14 cellular contexts compared by ENCODE assay signal in genomic region chr6:13423292-13423691, GRCh38.
A peak's percentile ranks its signal among the peaks of the same experiment; 100 is the strongest.
DNase-seq lines count a peak whose midpoint lies in the region; ATAC-seq, FAIRE-seq and TF ChIP-seq lines count a peak whose summit lies in the region.
"Had no signal": no experiment of that assay in that cellular context is flagged by ENCODE, and none has a peak within 500 bp of the region (broad histone marks: within the 10 kb centered on the region; RNA-seq: fewer than 3 reads in every experiment).

No MANE protein-coding gene starts in this region.

- no peaks in the 10 kb centered on the region for H3K27me3 ChIP-seq in HUES64 (ENCODE audit: insufficient read depth, low read length)
- H3K27me3 ChIP-seq in lower lobe of right lung (ENCODE audit: low read depth) = no peaks in the 10 kb centered on the region
- no peaks in the 10 kb centered on the region for H3K27me3 ChIP-seq in stomach

- H3K9ac ChIP-seq in HUES64 (ENCODE audit: low read depth, low read length) = peak overlapping the region; percentile 71; the same call in 1 of the 2 replicates

- no peak for TF ChIP-seq EP300 in stomach (IDR thresholded peaks at IDR 0.05)

- peaks cover 34% of the 10 kb centered on the region for H3K4me1 ChIP-seq in HUES64 (ENCODE audit: insufficient read depth, low read length)
- peaks cover 95% of the 10 kb centered on the region for H3K4me1 ChIP-seq in lower lobe of right lung
- peaks cover 3 to 96% (median 62%) of the 10 kb centered on the region in 4 donors for H3K4me1 ChIP-seq in stomach

- intact Hi-C loops in lower lobe of right lung (cut with DNase I) (no loop called here), stomach (cut with DNase I; ENCODE audit: low total_unique reads) (no loop called here)

- H3K9me3 ChIP-seq in HUES64 (ENCODE audit: insufficient read depth, low read depth, low read length) = no peaks in the 10 kb centered on the region
- H3K9me3 ChIP-seq in lower lobe of right lung = no peaks in the 10 kb centered on the region
- no peaks in the 10 kb centered on the region for H3K9me3 ChIP-seq in stomach

- ATAC-seq in lower lobe of right lung = no peak
- ATAC-seq: activated CD8-positive, alpha-beta T cell treated with anti-CD3 and anti-CD28 coated beads for 36 hours had no signal

- FAIRE-seq in GM12892 (lab: Jason Lieb, UNC) = no peak
- FAIRE-seq: D721Med had no signal

- TF ChIP-seq CTCF in coronary artery (IDR thresholded peaks at IDR 0.05) (no peak), lower lobe of right lung (IDR thresholded peaks at IDR 0.05) (no peak), stomach (IDR thresholded peaks at IDR 0.05) (no peak)

- TF ChIP-seq POLR2A in stomach (IDR thresholded peaks at IDR 0.05) = no peak
- no peak for TF ChIP-seq POLR2A in GM12892 (IDR thresholded peaks at IDR 0.05; ENCODE audit: low read depth, low read length)

- 88% methylated on average over 8 of the region's 8 CpGs for WGBS in HUES64
- WGBS in stomach, 5 donors = 83 to 98% (median 88%) methylated on average over 8 of the region's 8 CpGs

- H3K36me3 ChIP-seq in HUES64 (ENCODE audit: insufficient read depth, low read length) (no peaks in the 10 kb centered on the region), lower lobe of right lung (no peaks in the 10 kb centered on the region), stomach (no peaks in the 10 kb centered on the region)

- H3K4me3 ChIP-seq in HUES64 (ENCODE audit: low read length) (peak overlapping the region; percentile 9; the same call in 1 of the 2 replicates), coronary artery (no peak overlapping the region), lower lobe of right lung (no peak overlapping the region), stomach (no peak overlapping the region)

- DNase-seq in coronary artery (ENCODE audit: low spot score) = peak; percentile 46
- DNase-seq in lower lobe of right lung = no peak
- no peak for DNase-seq in stomach
- DNase-seq in activated naive CD4-positive, alpha-beta T cell treated with anti-CD3 and anti-CD28 coated beads, Interleukin-2, amount 50 U/mL, for 16 hours = no peak
- DNase-seq in T-helper 2 cell = no peak
- no peak for DNase-seq in GM12892 (ENCODE audit: insufficient read length)
- DNase-seq in activated CD8-positive, alpha-beta memory T cell treated with anti-CD3 and anti-CD28 coated beads, Interleukin-2, amount 50 U/mL, for 48 hours = no peak
- DNase-seq: activated CD8-positive, alpha-beta T cell treated with anti-CD3 and anti-CD28 coated beads for 36 hours; amygdala; NCI-H1694 treated with DMSO at 0.1 percent for 48 hours; NCI-H510A treated with DMSO at 0.1 percent for 48 hours; retina had no signal

- H3K27ac ChIP-seq in HUES64 (ENCODE audit: low read depth, low read length) = peak overlapping the region; percentile 97
- H3K27ac ChIP-seq in coronary artery = peak overlapping the region; percentile 44 to 71
- H3K27ac ChIP-seq in lower lobe of right lung = peak overlapping the region; percentile 73
- peak overlapping the region in 4 of 5 donors; percentile 63 to 87 (median 76) for H3K27ac ChIP-seq in stomach
